ENCODE assay signal across 1 cellular context in genomic region chr2:126586321-126586720, GRCh38.
TF ChIP-seq lines count a peak whose summit lies in the region.

No MANE protein-coding gene starts in this region.

TF ChIP-seq in HepG2, 621 proteins besides CTCF, POLR2A, EP300 and RAD21 (continued from another document):
- TF ChIP-seq PRDM10 (CRISPR knock-in tag; IDR thresholded peaks at IDR 0.05; ENCODE audit: low read depth) (no peak), HMGXB3 (CRISPR knock-in tag; IDR thresholded peaks at IDR 0.05; ENCODE audit: borderline replicate concordance) (no peak), ARID5B (CRISPR knock-in tag; IDR thresholded peaks at IDR 0.05) (no peak), ZNF407 (CRISPR knock-in tag; IDR thresholded peaks at IDR 0.05; ENCODE audit: not compliant biosample characterization) (no peak), ZNF616 (CRISPR knock-in tag; IDR thresholded peaks at IDR 0.05; ENCODE audit: low read depth) (no peak), NR2F2 (IDR thresholded peaks at IDR 0.05; ENCODE audit: borderline replicate concordance, low read depth) (no peak), ZBTB33 (CRISPR knock-in tag; IDR thresholded peaks at IDR 0.05) (no peak), ZNF850 (CRISPR knock-in tag; conservative IDR thresholded peaks at IDR 0.05) (no peak), ZNF382 (CRISPR knock-in tag; IDR thresholded peaks at IDR 0.05; ENCODE audit: borderline replicate concordance) (no peak), PTBP1 (IDR thresholded peaks at IDR 0.05; ENCODE audit: low read depth, low read length, poor library complexity, severe bottlenecking) (no peak), AKAP8 (CRISPR knock-in tag; IDR thresholded peaks at IDR 0.05) (no peak), MEIS1 (CRISPR knock-in tag; IDR thresholded peaks at IDR 0.05; ENCODE audit: borderline replicate concordance) (no peak), BCLAF1 (IDR thresholded peaks at IDR 0.05) (no peak), ZBTB2 (CRISPR knock-in tag; IDR thresholded peaks at IDR 0.05; ENCODE audit: low read depth) (no peak), TEAD3 (CRISPR knock-in tag; optimal IDR thresholded peaks at IDR 0.05; ENCODE audit: borderline replicate concordance) (no peak), CHD2 (IDR thresholded peaks at IDR 0.05; ENCODE audit: low read depth, low read length) (no peak), SNAPC5 (CRISPR knock-in tag; IDR thresholded peaks at IDR 0.05; ENCODE audit: borderline replicate concordance) (no peak)
